In genomic region chr10:71712170-71712569, GRCh38 we compare ENCODE assay signal across 18 cellular contexts. TPM values are rescaled to one million over a fixed set of nuclear protein-coding genes. Genes with fewer than 3 reads are reported as not detected.
DNase-seq lines count a peak whose midpoint lies in the region; ATAC-seq and TF ChIP-seq lines count a peak whose summit lies in the region.
"Had no signal": no experiment of that assay in that cellular context is flagged by ENCODE, and none has a peak within 500 bp of the region (broad histone marks: within the 10 kb centered on the region; RNA-seq: fewer than 3 reads in every experiment).

No MANE protein-coding gene starts in this region.

- peaks cover 73% of the 10 kb centered on the region for H3K4me1 Mint-ChIP-seq in activated naive CD4-positive, alpha-beta T cell treated with anti-CD3 and anti-CD28 coated beads, Interleukin-2, amount 50 U/mL, for 24 hours
- peaks cover 38% of the 10 kb centered on the region for H3K4me1 Mint-ChIP-seq in activated T-helper 2 cell treated with anti-CD3 and anti-CD28 coated beads, Interferon-gamma antibody, Interleukin-2, Interleukin-4, amounts not matched to agents 10 μg/mL and 5 μg/mL and 100 μg/mL, durations not matched to agents 14 hours and 24 hours and 36 hours (ENCODE audit: low read depth)

- H3K27me3 ChIP-seq in lower lobe of right lung (ENCODE audit: low read depth) (no peaks in the 10 kb centered on the region), tibial artery (no peaks in the 10 kb centered on the region), MG63 (no peaks in the 10 kb centered on the region)

- TF ChIP-seq CTCF in lower lobe of right lung (IDR thresholded peaks at IDR 0.05), result no peak
- no peak for TF ChIP-seq CTCF in tibial artery (IDR thresholded peaks at IDR 0.05)

- no peaks in the 10 kb centered on the region for H3K27me3 Mint-ChIP-seq in activated naive CD4-positive, alpha-beta T cell treated with anti-CD3 and anti-CD28 coated beads, Interleukin-2, amount 50 U/mL, for 24 hours
- no peaks in the 10 kb centered on the region for H3K27me3 Mint-ChIP-seq in activated T-helper 2 cell treated with anti-CD3 and anti-CD28 coated beads, Interferon-gamma antibody, Interleukin-2, Interleukin-4, amounts not matched to agents 10 μg/mL and 5 μg/mL and 100 μg/mL, durations not matched to agents 14 hours and 24 hours and 36 hours (ENCODE audit: low read depth)

- H3K4me1 ChIP-seq in lower lobe of right lung (peaks cover 62% of the 10 kb centered on the region), tibial artery (peaks cover under 1 to 45% (median 37%) of the 10 kb centered on the region in 4 donors)
- H3K4me1 ChIP-seq: parathyroid adenoma had no signal

- H3K36me3 Mint-ChIP-seq in activated naive CD4-positive, alpha-beta T cell treated with anti-CD3 and anti-CD28 coated beads, Interleukin-2, amount 50 U/mL, for 24 hours, result no peaks in the 10 kb centered on the region
- H3K36me3 Mint-ChIP-seq in activated T-helper 2 cell treated with anti-CD3 and anti-CD28 coated beads, Interferon-gamma antibody, Interleukin-2, Interleukin-4, amounts not matched to agents 10 μg/mL and 5 μg/mL and 100 μg/mL, durations not matched to agents 14 hours and 24 hours and 36 hours (ENCODE audit: low read depth), result no peaks in the 10 kb centered on the region

- intact Hi-C loops in activated T-helper 2 cell treated with anti-CD3 and anti-CD28 coated beads, Interferon-gamma antibody, Interleukin-2, Interleukin-4, amounts not matched to agents 10 μg/mL and 5 μg/mL and 100 μg/mL, durations not matched to agents 14 hours and 24 hours and 36 hours (cut with micrococcal nuclease), result loop anchor here (5.0 kb wide), 1 partner anchor 395 kb away; the partner anchor contains the start of gene SLC29A3
- intact Hi-C loops in lower lobe of right lung (cut with DNase I) (no loop called here), tibial artery (cut with DNase I; ENCODE audit: low total_unique reads) (no loop called here)

- H3K4me3 ChIP-seq in lower lobe of right lung (no peak overlapping the region), tibial artery (no peak overlapping the region), MG63 (no peak overlapping the region)
- H3K4me3 ChIP-seq: PC-9 had no signal

- H3K27ac ChIP-seq in lower lobe of right lung, result peak overlapping the region; percentile 89
- H3K27ac ChIP-seq in tibial artery, result peak overlapping the region; percentile 88 to 91
- H3K27ac ChIP-seq: PC-9 had no signal

- H3K9me3 ChIP-seq in lower lobe of right lung (no peaks in the 10 kb centered on the region), tibial artery (no peaks in the 10 kb centered on the region), MG63 (no peaks in the 10 kb centered on the region)

- DNase-seq in activated naive CD4-positive, alpha-beta T cell treated with Interleukin-2 at 50 U/mL for 16 hours, result no peak
- no peak for DNase-seq in activated T-helper 2 cell treated with anti-CD3 and anti-CD28 coated beads, Interferon-gamma antibody, Interleukin-2, Interleukin-4, amounts not matched to agents 10 μg/mL and 5 μg/mL and 100 μg/mL, durations not matched to agents 14 hours and 24 hours and 36 hours (ENCODE audit: low spot score)
- DNase-seq in lower lobe of right lung, result no peak
- no peak for DNase-seq in tibial artery
- DNase-seq in MG63, result no peak
- DNase-seq: activated gamma-delta T cell, dermis blood vessel endothelial cell, foreskin melanocyte, GDM1, left colon, MM.1S, NCI-H226, PC-9, trophoblast cell had no signal

- H3K4me3 Mint-ChIP-seq in activated naive CD4-positive, alpha-beta T cell treated with anti-CD3 and anti-CD28 coated beads, Interleukin-2, amount 50 U/mL, for 24 hours, result no peak overlapping the region
- no peak overlapping the region for H3K4me3 Mint-ChIP-seq in activated T-helper 2 cell treated with anti-CD3 and anti-CD28 coated beads, Interferon-gamma antibody, Interleukin-2, Interleukin-4, amounts not matched to agents 10 μg/mL and 5 μg/mL and 100 μg/mL, durations not matched to agents 14 hours and 24 hours and 36 hours (ENCODE audit: low read depth)

- H3K36me3 ChIP-seq in lower lobe of right lung, result no peaks in the 10 kb centered on the region
- no peaks in the 10 kb centered on the region for H3K36me3 ChIP-seq in tibial artery
- H3K36me3 ChIP-seq in MG63, result no peaks in the 10 kb centered on the region

- peak overlapping the region; percentile 99 for H3K27ac Mint-ChIP-seq in activated naive CD4-positive, alpha-beta T cell treated with anti-CD3 and anti-CD28 coated beads, Interleukin-2, amount 50 U/mL, for 24 hours
- H3K27ac Mint-ChIP-seq in activated T-helper 2 cell treated with anti-CD3 and anti-CD28 coated beads, Interferon-gamma antibody, Interleukin-2, Interleukin-4, amounts not matched to agents 10 μg/mL and 5 μg/mL and 100 μg/mL, durations not matched to agents 14 hours and 24 hours and 36 hours, result peak overlapping the region; percentile 99

- H3K9me3 Mint-ChIP-seq in activated naive CD4-positive, alpha-beta T cell treated with anti-CD3 and anti-CD28 coated beads, Interleukin-2, amount 50 U/mL, for 24 hours, result no peaks in the 10 kb centered on the region
- H3K9me3 Mint-ChIP-seq in activated T-helper 2 cell treated with anti-CD3 and anti-CD28 coated beads, Interferon-gamma antibody, Interleukin-2, Interleukin-4, amounts not matched to agents 10 μg/mL and 5 μg/mL and 100 μg/mL, durations not matched to agents 14 hours and 24 hours and 36 hours, result no peaks in the 10 kb centered on the region

- ATAC-seq in lower lobe of right lung, result no peak
- ATAC-seq in HG02623 (IDR thresholded peaks at IDR 0.05; ENCODE audit: unreplicated experiment), result no peak
- no peak for ATAC-seq in HG03097 (IDR thresholded peaks at IDR 0.05; ENCODE audit: low FRiP score, unreplicated experiment)
- ATAC-seq: left colon had no signal

RNA-seq across cellular contexts. Expression of gene C10orf105, which starts 7.4 kb away (rescaled TPM):
- total RNA-seq in activated T-helper 2 cell treated with anti-CD3 and anti-CD28 coated beads, Interferon-gamma antibody, Interleukin-2, Interleukin-4, amounts not matched to agents 10 μg/mL and 5 μg/mL and 100 μg/mL, durations not matched to agents 14 hours and 24 hours and 36 hours, result 0.11 and 0.18 TPM in 2 replicates
- total RNA-seq in lower lobe of right lung, result 0.32 TPM
- not detected in 2 replicates for total RNA-seq in MG63 (2014; rRNA removed; shearing (Covaris generic); ENCODE audit: low replicate concordance)
- total RNA-seq: PC-9 had no signal
